ENCODE assay signal across 12 cellular contexts in genomic region chr20:64058536-64058935, GRCh38. TPM values are rescaled to one million over a fixed set of nuclear protein-coding genes. Genes with fewer than 3 reads are reported as not detected.
DNase-seq lines count a peak whose midpoint lies in the region; ATAC-seq, FAIRE-seq and TF ChIP-seq lines count a peak whose summit lies in the region.
"Had no signal": no experiment of that assay in that cellular context is flagged by ENCODE, and none has a peak within 500 bp of the region (broad histone marks: within the 10 kb centered on the region; RNA-seq: fewer than 3 reads in every experiment).

No MANE protein-coding gene starts in this region.

- no peak overlapping the region for H3K4me3 ChIP-seq in right atrium auricular region

- no peaks in the 10 kb centered on the region for H3K9me3 Mint-ChIP-seq in activated CD8-positive, alpha-beta T cell treated with anti-CD3 and anti-CD28 coated beads, Interleukin-2, amount 10 ng/mL, durations not matched to agents 7 days and 5 days (ENCODE audit: insufficient read depth)

- peak overlapping the region; percentile 75 for H3K4me3 Mint-ChIP-seq in activated CD8-positive, alpha-beta T cell treated with anti-CD3 and anti-CD28 coated beads, Interleukin-2, amount 10 ng/mL, durations not matched to agents 7 days and 5 days

- no peaks in the 10 kb centered on the region for H3K27me3 ChIP-seq in right atrium auricular region

- DNase-seq in CD1c-positive myeloid dendritic cell (ENCODE audit: extremely low spot score) (peak; percentile 4), GM12891 (ENCODE audit: insufficient read length, low spot score) (no peak), kidney glomerular epithelial cell (lab: John Stamatoyannopoulos, UW) (peak; percentile 79), right atrium auricular region (ENCODE audit: low spot score) (no peak), ureter (ENCODE audit: low spot score) (no peak), NCI-H2029 (lab: John Stamatoyannopoulos, UW) (no peak)
- DNase-seq in activated CD8-positive, alpha-beta T cell treated with anti-CD3 and anti-CD28 coated beads, Interleukin-2, amount 10 ng/mL, durations not matched to agents 7 days and 5 days, result no peak
- DNase-seq: GF-D8, left cardiac atrium had no signal

- no peak for ATAC-seq in activated CD8-positive, alpha-beta T cell treated with anti-CD3 and anti-CD28 coated beads, Interleukin-2, amount 10 ng/mL, durations not matched to agents 7 days and 5 days
- no peak for ATAC-seq in HG02885 (IDR thresholded peaks at IDR 0.05; ENCODE audit: poor library complexity, unreplicated experiment)

- H3K9me3 ChIP-seq in right atrium auricular region, result no peaks in the 10 kb centered on the region

- peak overlapping the region; percentile 25 for H3K27ac Mint-ChIP-seq in activated CD8-positive, alpha-beta T cell treated with anti-CD3 and anti-CD28 coated beads, Interleukin-2, amount 10 ng/mL, durations not matched to agents 7 days and 5 days

- FAIRE-seq in GM12891 (lab: Jason Lieb, UNC), result no peak
- FAIRE-seq: GM19239 had no signal

- H3K4me1 Mint-ChIP-seq in activated CD8-positive, alpha-beta T cell treated with anti-CD3 and anti-CD28 coated beads, Interleukin-2, amount 10 ng/mL, durations not matched to agents 7 days and 5 days (ENCODE audit: low read depth), result peaks cover 41% of the 10 kb centered on the region

- H3K36me3 ChIP-seq in right atrium auricular region, result no peaks in the 10 kb centered on the region

- no peaks in the 10 kb centered on the region for H3K27me3 Mint-ChIP-seq in activated CD8-positive, alpha-beta T cell treated with anti-CD3 and anti-CD28 coated beads, Interleukin-2, amount 10 ng/mL, durations not matched to agents 7 days and 5 days (ENCODE audit: low read depth)

- H3K36me3 Mint-ChIP-seq in activated CD8-positive, alpha-beta T cell treated with anti-CD3 and anti-CD28 coated beads, Interleukin-2, amount 10 ng/mL, durations not matched to agents 7 days and 5 days (ENCODE audit: low read depth), result no peaks in the 10 kb centered on the region
- H3K36me3 Mint-ChIP-seq: CD4-positive, CD25-positive, alpha-beta regulatory T cell had no signal

- CTCF ChIA-PET in activated CD8-positive, alpha-beta T cell treated with anti-CD3 and anti-CD28 coated beads, Interleukin-2, amount 10 ng/mL, durations not matched to agents 7 days and 5 days (lab: Charles Lee), result interaction anchor here (1.3 to 3.5 kb wide), 4 partner anchors 14 to 78 kb away, joined by 3 to 24 read pairs (median 14); partner anchors contain the start of genes PRPF6 and SAMD10

- peaks cover 0 to 37% of the 10 kb centered on the region in 2 donors for H3K4me1 ChIP-seq in right atrium auricular region

- POLR2A ChIA-PET in activated CD8-positive, alpha-beta T cell treated with anti-CD3 and anti-CD28 coated beads, Interleukin-2, amount 10 ng/mL, durations not matched to agents 7 days and 5 days (lab: Charles Lee), result no interaction called here

- no peak for TF ChIP-seq CTCF in right atrium auricular region (IDR thresholded peaks at IDR 0.05)

- no peak for TF ChIP-seq POLR2A in GM12891 (IDR thresholded peaks at IDR 0.05; ENCODE audit: low read depth, low read length)

- H3K27ac ChIP-seq in right atrium auricular region, result no peak overlapping the region

TF ChIP-seq in GM12891, 5 proteins besides CTCF, POLR2A, EP300 and RAD21:
- TF ChIP-seq POU2F2 (IDR thresholded peaks at IDR 0.05; ENCODE audit: low read depth, low read length), result peak; percentile 88
- TF ChIP-seq SPI1 (IDR thresholded peaks at IDR 0.05; ENCODE audit: low read depth, low read length), result no peak
TF ChIP-seq in GM12891: peak in this region for 1.

RNA-seq across cellular contexts. Expression of gene TCEA2, which starts 4.5 kb away (rescaled TPM):
- polyA plus RNA-seq in GM12891 (2012; ENCODE audit: low read depth, missing spikeins), result 34.5 TPM
- 10 to 100 TPM; 49.6 to 55.3 TPM for total RNA-seq in activated CD8-positive, alpha-beta T cell treated with anti-CD3 and anti-CD28 coated beads, Interleukin-2, amount 10 ng/mL, durations not matched to agents 7 days and 5 days
- total RNA-seq in right atrium auricular region (10 to 100 TPM; 17.8 to 25.5 TPM), ureter (43.6 TPM)

RNA-seq across cellular contexts. Expression of gene SOX18, which starts 9.1 kb away (rescaled TPM):
- polyA plus RNA-seq in GM12891 (2012; ENCODE audit: low read depth, missing spikeins), result 0.13 TPM
- under 1 TPM; 0.13 to 0.21 TPM for total RNA-seq in activated CD8-positive, alpha-beta T cell treated with anti-CD3 and anti-CD28 coated beads, Interleukin-2, amount 10 ng/mL, durations not matched to agents 7 days and 5 days
- total RNA-seq in right atrium auricular region (10 to 100 TPM; 15.1 to 17.2 TPM), ureter (28.1 TPM)
- total RNA-seq: CD4-positive, CD25-positive, alpha-beta regulatory T cell had no signal
- polyA plus RNA-seq: CD4-positive, CD25-positive, alpha-beta regulatory T cell had no signal

RNA-seq across cellular contexts. Expression of gene RGS19, which starts 20.8 kb away (rescaled TPM):
- polyA plus RNA-seq in GM12891 (2012; ENCODE audit: low read depth, missing spikeins), result 27.9 TPM
- 100 to 1,000 TPM; 130 to 135 TPM for total RNA-seq in activated CD8-positive, alpha-beta T cell treated with anti-CD3 and anti-CD28 coated beads, Interleukin-2, amount 10 ng/mL, durations not matched to agents 7 days and 5 days
- total RNA-seq in right atrium auricular region, result 10 to 100 TPM in 1 of 2 donors, 1 to 10 TPM in 1; 7.8 to 14.1 TPM
- total RNA-seq in ureter, result 10.3 TPM

RNA-seq across cellular contexts. Expression of gene OPRL1, which starts 21.3 kb away (rescaled TPM):
- 0.68 TPM for polyA plus RNA-seq in GM12891 (2012; ENCODE audit: low read depth, missing spikeins)
- total RNA-seq in activated CD8-positive, alpha-beta T cell treated with anti-CD3 and anti-CD28 coated beads, Interleukin-2, amount 10 ng/mL, durations not matched to agents 7 days and 5 days, result 1 to 10 TPM; 1.5 to 2.0 TPM
- 1 to 10 TPM in 1 of 2 donors, under 1 TPM in 1; 0.75 to 1.4 TPM for total RNA-seq in right atrium auricular region
- 0.42 TPM for total RNA-seq in ureter

RNA-seq across cellular contexts. Expression of gene C20orf204, which starts 22.6 kb away (rescaled TPM):
- polyA plus RNA-seq in GM12891 (2012; ENCODE audit: low read depth, missing spikeins), result 51.3 TPM
- total RNA-seq in activated CD8-positive, alpha-beta T cell treated with anti-CD3 and anti-CD28 coated beads, Interleukin-2, amount 10 ng/mL, durations not matched to agents 7 days and 5 days, result 1 to 10 TPM; 6.4 to 7.6 TPM
- under 1 TPM; 0.07 to 0.35 TPM for total RNA-seq in right atrium auricular region
- 1.9 TPM for total RNA-seq in ureter

Comparison
In these comparisons a context has a peak if more than half of its experiments do, and no peak if none do; other contexts are left out.
1. DNase-seq: peak in CD1c-positive myeloid dendritic cell (single experiment) and kidney glomerular epithelial cell (single experiment); none in GM12891 (single experiment), activated CD8-positive, alpha-beta T cell treated with anti-CD3 and anti-CD28 coated beads, Interleukin-2, amount 10 ng/mL, durations not matched to agents 7 days and 5 days (single experiment), right atrium auricular region (single experiment), ureter (single experiment) and NCI-H2029 (single experiment).
2. RNA of gene SOX18, which starts 9.1 kb away (total RNA-seq): 28.1 TPM in ureter (single experiment) and 15.1 to 17.2 TPM in right atrium auricular region; 0.13 to 0.21 TPM in activated CD8-positive, alpha-beta T cell treated with anti-CD3 and anti-CD28 coated beads, Interleukin-2, amount 10 ng/mL, durations not matched to agents 7 days and 5 days; every median in the first group is over 10 times any median in the second.
3. RNA of gene RGS19, which starts 20.8 kb away (total RNA-seq): 130 to 135 TPM in activated CD8-positive, alpha-beta T cell treated with anti-CD3 and anti-CD28 coated beads, Interleukin-2, amount 10 ng/mL, durations not matched to agents 7 days and 5 days; 7.8 to 14.1 TPM in right atrium auricular region and 10.3 TPM in ureter (single experiment); every median in the first group is over 4 times any median in the second.